Comparison of ENCODE assay signal across 24 cellular contexts in the genomic region with DNA sequence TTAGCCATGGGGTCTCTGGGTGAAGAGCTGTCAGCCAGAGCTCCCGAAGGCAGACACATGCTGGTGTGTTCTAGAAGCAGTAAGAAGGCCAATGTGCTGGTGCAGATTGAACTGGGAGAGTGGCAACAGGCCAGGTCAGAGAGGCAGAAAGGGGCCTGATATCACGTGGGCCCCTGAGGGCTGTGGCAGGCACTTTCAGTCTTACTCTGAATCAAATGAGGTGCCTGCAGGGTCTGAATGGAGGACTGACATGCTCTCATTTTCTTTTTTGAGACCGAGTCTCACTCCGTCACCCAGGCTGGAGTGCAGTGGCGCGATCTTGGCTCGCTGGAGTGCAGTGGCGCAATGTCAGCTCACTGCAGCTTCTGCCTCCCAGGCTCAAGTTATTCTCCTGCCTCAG.
"Had no signal": no experiment of that assay in that cellular context is flagged by ENCODE, and none has a peak within 500 bp of the region (broad histone marks: within the 10 kb centered on the region; RNA-seq: fewer than 3 reads in every experiment).

No MANE protein-coding gene starts in this region.

- H3K27me3 ChIP-seq: left lung, neutrophil, pancreas, right atrium auricular region, sigmoid colon, testis, tibial artery had no signal

- DNase-seq: cerebellar nuclear complex; cortex of kidney; effector memory CD8-positive, alpha-beta T cell; erythroblast; esophagus squamous epithelium; foreskin melanocyte; head of caudate nucleus; hippocampal formation; left cardiac atrium; left lung; mesenchymal stem cell; natural killer cell; pancreas; sigmoid colon; stimulated activated CD4-positive, alpha-beta T cell treated with anti-CD3 and anti-CD28 coated beads, Interleukin-2, amount 100 ng/mL, for 24 hours; stimulated activated CD4-positive, alpha-beta T cell treated with anti-CD3 and anti-CD28 coated beads, Interleukin-4, amount 100 ng/mL, for 24 hours; stimulated activated naive CD8-positive, alpha-beta T cell treated with anti-CD3 and anti-CD28 coated beads, Interleukin-15, Interleukin-2, amounts not matched to agents 100 U/mL and 50 U/mL, for 24 hours; substantia nigra; testis; tibial artery had no signal

- ATAC-seq: effector memory CD8-positive, alpha-beta T cell; left cardiac atrium; left lung; natural killer cell; pancreas; stimulated activated memory B cell treated with anti-CD40 and anti-IgM and Interleukin-4, amounts not matched to agents 10 μg/mL and 1 μg/mL and 100 μg/mL, for 72 hours; stimulated activated naive CD8-positive, alpha-beta T cell treated with anti-CD3 and anti-CD28 coated beads, Interleukin-15, Interleukin-2, amounts not matched to agents 100 U/mL and 50 U/mL, for 24 hours had no signal

- H3K4me3 ChIP-seq: esophagus squamous epithelium, left lung, pancreas, prostate gland, right atrium auricular region, sigmoid colon, testis, tibial artery had no signal

- H3K36me3 ChIP-seq: esophagus squamous epithelium, left lung, neutrophil, pancreas, prostate gland, right atrium auricular region, sigmoid colon, tibial artery had no signal

- H3K27ac ChIP-seq: esophagus squamous epithelium, left lung, neutrophil, pancreas, prostate gland, right atrium auricular region, sigmoid colon, testis, tibial artery had no signal

- H3K4me1 ChIP-seq: esophagus squamous epithelium, left lung, pancreas, prostate gland, right atrium auricular region, sigmoid colon had no signal

- H3K9me3 ChIP-seq: esophagus squamous epithelium, left lung, neutrophil, pancreas, prostate gland, right atrium auricular region, sigmoid colon, testis, tibial artery had no signal
